In the genomic region with DNA sequence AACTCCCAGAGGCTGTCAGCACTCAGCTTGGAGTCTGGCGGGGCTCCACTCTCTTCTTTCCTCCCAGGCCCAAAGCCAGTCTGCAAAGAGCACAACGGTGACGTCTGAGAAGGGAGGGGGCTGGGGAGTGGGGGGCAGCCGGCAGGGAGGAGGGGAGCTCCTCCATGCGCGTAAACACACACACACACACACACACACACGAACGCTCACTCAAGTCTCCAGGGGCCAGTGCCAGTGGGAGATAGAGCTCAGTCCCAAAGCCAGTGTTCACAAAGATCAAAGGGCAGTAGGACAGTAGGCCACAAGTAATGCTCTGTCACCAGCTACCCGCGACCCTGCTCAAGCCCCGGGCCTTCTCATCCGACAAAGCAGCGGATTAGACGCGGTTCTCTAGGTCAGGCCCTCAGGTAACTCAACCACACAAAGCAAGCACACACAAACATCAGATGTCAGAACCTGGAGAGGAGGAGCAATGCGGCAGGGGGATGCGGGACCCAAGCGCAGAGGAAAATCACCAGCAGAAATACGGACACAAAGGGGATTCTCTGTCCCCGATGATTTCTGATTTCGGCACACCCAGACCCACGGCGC, we compare ENCODE assay signal across 8 cellular contexts. TPM values are rescaled to one million over a fixed set of nuclear protein-coding genes. Genes with fewer than 3 reads are reported as not detected.
DNase-seq lines count a peak whose midpoint lies in the region; ATAC-seq and TF ChIP-seq lines count a peak whose summit lies in the region.

No MANE protein-coding gene starts in this region.

- intact Hi-C loops in naive thymus-derived CD4-positive, alpha-beta T cell (cut with micrococcal nuclease), result no loop called here
- intact Hi-C loops in vagina (cut with DNase I), result no loop called here

- no peaks in the 10 kb centered on the region for H3K36me3 ChIP-seq in ES-I3 (ENCODE audit: insufficient read depth, low read length)
- no peaks in the 10 kb centered on the region for H3K36me3 ChIP-seq in SK-N-MC (ENCODE audit: insufficient read depth, low read length)
- no peaks in the 10 kb centered on the region for H3K36me3 ChIP-seq in naive thymus-derived CD4-positive, alpha-beta T cell (ENCODE audit: control insufficient read depth in 2 of 3, insufficient read depth in 3 of 3, low read length in 3 of 3)
- H3K36me3 ChIP-seq in vagina, result no peaks in the 10 kb centered on the region

- peaks cover 11 to 37% (median 21%) of the 10 kb centered on the region in 7 donors for H3K4me1 Mint-ChIP-seq in naive thymus-derived CD4-positive, alpha-beta T cell

- CTCF ChIA-PET in naive thymus-derived CD4-positive, alpha-beta T cell (lab: Charles Lee), result no interaction called here

- ATAC-seq in foreskin keratinocyte (peak; percentile 51), GM21390 (IDR thresholded peaks at IDR 0.05; ENCODE audit: unreplicated experiment) (no peak), HG02840 (IDR thresholded peaks at IDR 0.05; ENCODE audit: low FRiP score, unreplicated experiment) (no peak)
- peak; percentile 14 for ATAC-seq in naive thymus-derived CD4-positive, alpha-beta T cell

- POLR2A ChIA-PET in naive thymus-derived CD4-positive, alpha-beta T cell (lab: Charles Lee), result no interaction called here

- H3K9me3 ChIP-seq in ES-I3 (ENCODE audit: control insufficient read depth, insufficient read depth, low read length), result no peaks in the 10 kb centered on the region
- H3K9me3 ChIP-seq in SK-N-MC (ENCODE audit: low read depth, low read length), result no peaks in the 10 kb centered on the region
- no peaks in the 10 kb centered on the region for H3K9me3 ChIP-seq in naive thymus-derived CD4-positive, alpha-beta T cell (ENCODE audit: control insufficient read depth in 2 of 3, low read length in 3 of 3)
- H3K9me3 ChIP-seq in vagina, result no peaks in the 10 kb centered on the region

- H3K4me1 ChIP-seq in ES-I3 (ENCODE audit: insufficient read depth, low read length) (peaks cover 14% of the 10 kb centered on the region), foreskin keratinocyte (no peaks in the 10 kb centered on the region), vagina (peaks cover 34% of the 10 kb centered on the region)
- peaks cover 0 to 9% of the 10 kb centered on the region in 2 donors for H3K4me1 ChIP-seq in naive thymus-derived CD4-positive, alpha-beta T cell (ENCODE audit: control insufficient read depth in 2 of 2, insufficient read depth in 2 of 2, low read length in 2 of 2)

- H3K4me3 Mint-ChIP-seq in naive thymus-derived CD4-positive, alpha-beta T cell, result peak overlapping the region in 8 of 10 donors; percentile 11 to 69 (median 39)

- TF ChIP-seq POLR2A in vagina (IDR thresholded peaks at IDR 0.05), result no peak

- TF ChIP-seq CTCF in foreskin keratinocyte (conservative IDR thresholded peaks at IDR 0.05) (no peak), vagina (IDR thresholded peaks at IDR 0.05) (no peak)

- DNase-seq in SK-N-MC (ENCODE audit: low read depth, low spot score) (no peak), foreskin keratinocyte (peak in 1 of 2 donors; percentile 20), vagina (ENCODE audit: extremely low spot score in 2 of 2) (no peak), COLO668 (lab: John Stamatoyannopoulos, UW; ENCODE audit: unreplicated experiment) (no peak)
- no peak for DNase-seq in naive thymus-derived CD4-positive, alpha-beta T cell

- H3K27ac ChIP-seq in SK-N-MC (no peak overlapping the region), foreskin keratinocyte (no peak overlapping the region), vagina (peak overlapping the region; percentile 80)
- no peak overlapping the region for H3K27ac ChIP-seq in naive thymus-derived CD4-positive, alpha-beta T cell (ENCODE audit: low read depth, low read length)

- H3K27ac Mint-ChIP-seq in naive thymus-derived CD4-positive, alpha-beta T cell, result no peak overlapping the region

- peaks cover 0 to 15% (median 8%) of the 10 kb centered on the region in 5 donors for H3K36me3 Mint-ChIP-seq in naive thymus-derived CD4-positive, alpha-beta T cell

- peaks cover 30 to 47% (median 39%) of the 10 kb centered on the region in 5 donors for H3K27me3 Mint-ChIP-seq in naive thymus-derived CD4-positive, alpha-beta T cell

- peaks cover 0 to 8% (median 0%) of the 10 kb centered on the region in 11 donors for H3K9me3 Mint-ChIP-seq in naive thymus-derived CD4-positive, alpha-beta T cell

- H3K9ac ChIP-seq in ES-I3 (ENCODE audit: low read depth, low read length) (peak overlapping the region; percentile 44; the same call in 1 of the 2 replicates), SK-N-MC (ENCODE audit: insufficient read length) (peak overlapping the region; percentile 80)

- no peaks in the 10 kb centered on the region for H3K27me3 ChIP-seq in foreskin keratinocyte
- peaks cover 0 to 19% of the 10 kb centered on the region in 2 donors for H3K27me3 ChIP-seq in naive thymus-derived CD4-positive, alpha-beta T cell (ENCODE audit: control insufficient read depth in 2 of 2, insufficient read depth in 2 of 2, low read length in 2 of 2)
- no peaks in the 10 kb centered on the region for H3K27me3 ChIP-seq in vagina

- H3K4me3 ChIP-seq in SK-N-MC, result peak overlapping the region; percentile 78
- no peak overlapping the region for H3K4me3 ChIP-seq in naive thymus-derived CD4-positive, alpha-beta T cell (ENCODE audit: low read length)
- H3K4me3 ChIP-seq in vagina, result peak overlapping the region; percentile 59 to 66

RNA-seq across cellular contexts. Expression of gene TCAF1, which starts 19.9 kb away (rescaled TPM):
- total RNA-seq in foreskin keratinocyte (31.8 and 37.3 TPM in 2 replicates), vagina (50.1 TPM)
- polyA plus RNA-seq in foreskin keratinocyte, result 8.4 and 9.4 TPM in 2 replicates
- 10 to 100 TPM; 10.5 to 19.4 (median 13.8) TPM for total RNA-seq in naive thymus-derived CD4-positive, alpha-beta T cell
- polyA plus RNA-seq in naive thymus-derived CD4-positive, alpha-beta T cell, result 1 to 10 TPM; 6.8 to 8.6 TPM

RNA-seq across cellular contexts. Expression of gene OR2F2, which starts 52.9 kb away (rescaled TPM):
- total RNA-seq in foreskin keratinocyte (not detected in 2 replicates), vagina (not detected)
- polyA plus RNA-seq in foreskin keratinocyte, result not detected in 2 replicates
- not detected for total RNA-seq in naive thymus-derived CD4-positive, alpha-beta T cell
- not detected for polyA plus RNA-seq in naive thymus-derived CD4-positive, alpha-beta T cell

Comparison
In these comparisons a context has a peak if more than half of its experiments do, and no peak if none do; other contexts are left out.
1. ATAC-seq: peak in foreskin keratinocyte (single experiment) and naive thymus-derived CD4-positive, alpha-beta T cell (single experiment); none in GM21390 (single experiment) and HG02840 (single experiment).